ENCODE assay signal across 15 cellular contexts in genomic region chr3:12998648-12999047, GRCh38.
DNase-seq lines count a peak whose midpoint lies in the region; ATAC-seq and TF ChIP-seq lines count a peak whose summit lies in the region.
"Had no signal": no experiment of that assay in that cellular context is flagged by ENCODE, and none has a peak within 500 bp of the region (broad histone marks: within the 10 kb centered on the region; RNA-seq: fewer than 3 reads in every experiment).

No MANE protein-coding gene starts in this region.

- H3K9me3 ChIP-seq in muscle layer of duodenum (ENCODE audit: control insufficient read depth in 1 of 2, low read length in 2 of 2) = no peaks in the 10 kb centered on the region
- no peaks in the 10 kb centered on the region for H3K9me3 ChIP-seq in transverse colon
- H3K9me3 ChIP-seq: A549 had no signal

- in situ Hi-C loops in transverse colon (cut with MboI; ENCODE audit: low pct_ligation_motif_present in 1 of 4, low pct_unique_long_range_greater_than_20kb in 1 of 4, low sequenced_read_pairs in 3 of 4) = no loop called here

- peaks cover 77% of the 10 kb centered on the region for H3K4me1 Mint-ChIP-seq in activated T-cell treated with anti-CD3 and anti-CD28 coated beads, Interleukin-2, amount 50 U/mL, for 72 hours (ENCODE audit: low read depth)

- no peak for TF ChIP-seq POLR2A in transverse colon (IDR thresholded peaks at IDR 0.05)

- H3K27ac ChIP-seq in caudate nucleus (ENCODE audit: low read depth, low read length) (peak overlapping the region; percentile 61), muscle layer of duodenum (ENCODE audit: low read length) (peak overlapping the region; percentile 26), transverse colon (peak overlapping the region; percentile 68 to 87 (median 77))
- H3K27ac ChIP-seq: A549 had no signal

- H3K9me3 Mint-ChIP-seq in activated T-cell treated with anti-CD3 and anti-CD28 coated beads, Interleukin-2, amount 50 U/mL, for 72 hours = no peaks in the 10 kb centered on the region

- TF ChIP-seq EP300 in transverse colon (IDR thresholded peaks at IDR 0.05; ENCODE audit: low read depth) = no peak

- no peaks in the 10 kb centered on the region for H3K27me3 Mint-ChIP-seq in activated T-cell treated with anti-CD3 and anti-CD28 coated beads, Interleukin-2, amount 50 U/mL, for 72 hours (ENCODE audit: low read depth)

- peaks cover 4 to 6% of the 10 kb centered on the region in 2 donors for H3K36me3 Mint-ChIP-seq in activated T-cell treated with anti-CD3 and anti-CD28 coated beads, Interleukin-2, amount 50 U/mL, for 72 hours (ENCODE audit: insufficient read depth in 2 of 2)

- peak overlapping the region; percentile 71 for H3K27ac Mint-ChIP-seq in activated T-cell treated with anti-CD3 and anti-CD28 coated beads, Interleukin-2, amount 50 U/mL, for 72 hours

- TF ChIP-seq CTCF in transverse colon (IDR thresholded peaks at IDR 0.05) = no peak

- DNase-seq in activated T-cell treated with anti-CD3 and anti-CD28 coated beads, Interleukin-2, amount 50 U/mL, for 72 hours = no peak
- DNase-seq in activated T-cell treated with anti-CD3 and anti-CD28 coated beads for 4 hours (no peak), caudate nucleus (lab: John Stamatoyannopoulos, UW) (no peak), transverse colon (peak; percentile 21)
- no peak for DNase-seq in stimulated activated CD4-positive, alpha-beta T cell treated with anti-CD3 and anti-CD28 coated beads, Interleukin-15, amount 100 ng/mL, for 24 hours
- DNase-seq: activated CD4-positive, alpha-beta T cell treated with anti-CD3 and anti-CD28 coated beads for 4 hours; central memory CD4-positive, alpha-beta T cell; NCI-H1048; NCI-H226; PC-3; T-helper 1 cell had no signal

- H3K27me3 ChIP-seq in muscle layer of duodenum (ENCODE audit: low read depth, low read length) = no peaks in the 10 kb centered on the region
- no peaks in the 10 kb centered on the region for H3K27me3 ChIP-seq in transverse colon

- WGBS in transverse colon (ENCODE audit: low coverage in 1 of 2), 2 donors = 72 to 100% methylated on average over 1 to 4 of the region's 4 CpGs

- H3K36me3 ChIP-seq in muscle layer of duodenum (ENCODE audit: control insufficient read depth in 1 of 2, insufficient read depth in 2 of 2, low read length in 2 of 2) (no peaks in the 10 kb centered on the region), transverse colon (no peaks in the 10 kb centered on the region)

- no peak for ATAC-seq in activated T-cell treated with anti-CD3 and anti-CD28 coated beads, Interleukin-2, amount 50 U/mL, for 72 hours (replicated peaks in 1 of 2)
- ATAC-seq in GM21786 (IDR thresholded peaks at IDR 0.05; ENCODE audit: unreplicated experiment) (no peak), SK-N-SH treated with all-trans-retinoic acid at 6 μM for 48 hours (no peak)
- ATAC-seq: A549, PC-3 had no signal

- H3K4me3 ChIP-seq in muscle layer of duodenum (ENCODE audit: low read depth in 1 of 2, low read length in 2 of 2) = no peak overlapping the region
- no peak overlapping the region for H3K4me3 ChIP-seq in transverse colon
- H3K4me3 ChIP-seq: A549 had no signal

- H3K4me1 ChIP-seq in muscle layer of duodenum (ENCODE audit: control insufficient read depth in 1 of 2, insufficient read depth in 2 of 2, low read length in 2 of 2) (peaks cover 0 to 14% of the 10 kb centered on the region in 2 donors), transverse colon (peaks cover 5 to 32% (median 16%) of the 10 kb centered on the region in 4 donors)

- intact Hi-C loops in transverse colon (cut with DNase I; ENCODE audit: low total_unique reads) = no loop called here

- no peak overlapping the region for H3K4me3 Mint-ChIP-seq in activated T-cell treated with anti-CD3 and anti-CD28 coated beads, Interleukin-2, amount 50 U/mL, for 72 hours

TF ChIP-seq in SK-N-SH treated with all-trans-retinoic acid at 6 μM for 48 hours, 23 proteins besides CTCF, POLR2A, EP300 and RAD21:
- TF ChIP-seq ISL1 (CRISPR knock-in tag; IDR thresholded peaks at IDR 0.05) (no peak), ESRRG (CRISPR knock-in tag; IDR thresholded peaks at IDR 0.05) (no peak), ZC3H10 (CRISPR knock-in tag; IDR thresholded peaks at IDR 0.05) (no peak), CREB5 (CRISPR knock-in tag; IDR thresholded peaks at IDR 0.05; ENCODE audit: low read depth) (no peak), ZFP3 (CRISPR knock-in tag; IDR thresholded peaks at IDR 0.05) (no peak), OSR1 (CRISPR knock-in tag; IDR thresholded peaks at IDR 0.05) (no peak), ZNF70 (CRISPR knock-in tag; IDR thresholded peaks at IDR 0.05) (no peak), RARB (CRISPR knock-in tag; IDR thresholded peaks at IDR 0.05) (no peak), BACH2 (CRISPR knock-in tag; IDR thresholded peaks at IDR 0.05; ENCODE audit: borderline replicate concordance) (no peak), ARNTL (CRISPR knock-in tag; IDR thresholded peaks at IDR 0.05; ENCODE audit: borderline replicate concordance, low read depth) (no peak), ZFP30 (CRISPR knock-in tag; IDR thresholded peaks at IDR 0.05) (no peak), GLIS3 (CRISPR knock-in tag; IDR thresholded peaks at IDR 0.05) (no peak), PPARA (CRISPR knock-in tag; IDR thresholded peaks at IDR 0.05; ENCODE audit: borderline replicate concordance) (no peak), PATZ1 (CRISPR knock-in tag; IDR thresholded peaks at IDR 0.05; ENCODE audit: borderline replicate concordance) (no peak), ZNF565 (CRISPR knock-in tag; conservative IDR thresholded peaks at IDR 0.05; ENCODE audit: low read depth) (no peak), SNAI2 (CRISPR knock-in tag; IDR thresholded peaks at IDR 0.05) (no peak), CSDC2 (CRISPR knock-in tag; IDR thresholded peaks at IDR 0.05) (no peak), ZNF8 (CRISPR knock-in tag; IDR thresholded peaks at IDR 0.05) (no peak), TCF4 (CRISPR knock-in tag; IDR thresholded peaks at IDR 0.05; ENCODE audit: borderline replicate concordance) (no peak)
- TF ChIP-seq, protein P1, sequence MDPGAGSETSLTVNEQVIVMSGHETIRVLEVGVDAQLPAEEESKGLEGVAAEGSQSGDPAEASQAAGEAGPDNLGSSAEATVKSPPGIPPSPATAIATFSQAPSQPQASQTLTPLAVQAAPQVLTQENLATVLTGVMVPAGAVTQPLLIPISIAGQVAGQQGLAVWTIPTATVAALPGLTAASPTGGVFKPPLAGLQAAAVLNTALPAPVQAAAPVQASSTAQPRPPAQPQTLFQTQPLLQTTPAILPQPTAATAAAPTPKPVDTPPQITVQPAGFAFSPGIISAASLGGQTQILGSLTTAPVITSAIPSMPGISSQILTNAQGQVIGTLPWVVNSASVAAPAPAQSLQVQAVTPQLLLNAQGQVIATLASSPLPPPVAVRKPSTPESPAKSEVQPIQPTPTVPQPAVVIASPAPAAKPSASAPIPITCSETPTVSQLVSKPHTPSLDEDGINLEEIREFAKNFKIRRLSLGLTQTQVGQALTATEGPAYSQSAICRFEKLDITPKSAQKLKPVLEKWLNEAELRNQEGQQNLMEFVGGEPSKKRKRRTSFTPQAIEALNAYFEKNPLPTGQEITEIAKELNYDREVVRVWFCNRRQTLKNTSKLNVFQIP (CRISPR knock-in tag; IDR thresholded peaks at IDR 0.05; ENCODE audit: borderline replicate concordance, low read depth) = no peak

Comparison
In these comparisons a context has a peak if more than half of its experiments do, and no peak if none do; other contexts are left out.
1. H3K27ac ChIP-seq: peak in every context shown above with its lines; median percentile 77 in transverse colon; 61 in caudate nucleus; 26 in muscle layer of duodenum.